ENCODE assay signal across 1 cellular context in the genomic region with DNA sequence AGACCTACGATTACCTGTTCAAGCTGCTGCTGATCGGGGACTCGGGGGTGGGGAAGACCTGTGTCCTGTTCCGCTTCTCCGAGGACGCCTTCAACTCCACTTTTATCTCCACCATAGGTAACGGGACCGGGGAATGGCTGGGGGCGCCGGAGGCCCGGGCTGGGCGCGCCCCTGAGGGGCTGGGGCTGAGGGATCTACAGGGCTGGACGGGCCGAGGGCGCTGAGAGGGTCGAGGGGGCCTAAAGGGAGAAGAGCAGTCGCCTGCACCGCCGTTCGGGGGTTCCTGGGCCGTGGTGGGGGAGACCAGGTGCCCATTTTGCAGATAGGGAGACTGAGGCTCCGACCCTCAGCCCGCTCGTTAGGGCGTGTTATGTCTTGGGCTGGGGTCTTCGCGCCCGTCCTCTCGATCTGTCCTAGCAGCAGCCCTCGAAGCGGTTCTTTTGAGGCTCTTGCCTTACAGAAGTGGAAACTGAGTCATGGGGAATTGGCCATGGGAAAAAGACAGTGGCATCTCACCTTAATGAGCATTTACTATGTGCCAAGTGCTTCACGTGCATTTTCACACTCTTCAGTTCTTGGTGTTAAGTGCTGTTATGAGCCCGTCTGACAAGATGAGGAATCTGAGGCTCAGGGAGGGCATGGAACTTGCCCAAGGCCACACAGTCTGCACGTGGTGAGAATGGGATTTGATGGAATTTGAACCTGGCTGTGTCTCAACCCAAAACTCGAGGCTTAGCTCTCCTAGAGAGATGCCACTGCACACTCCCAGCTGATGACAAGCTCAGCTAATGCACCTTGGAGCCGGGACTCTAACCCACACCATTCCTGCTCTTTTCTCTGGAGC.
TF ChIP-seq lines count a peak whose summit lies in the region.

No MANE protein-coding gene starts in this region.

TF ChIP-seq in HEK293, 187 proteins besides CTCF, POLR2A, EP300 and RAD21 (continued from another document and continues in another):
- TF ChIP-seq, protein P1, sequence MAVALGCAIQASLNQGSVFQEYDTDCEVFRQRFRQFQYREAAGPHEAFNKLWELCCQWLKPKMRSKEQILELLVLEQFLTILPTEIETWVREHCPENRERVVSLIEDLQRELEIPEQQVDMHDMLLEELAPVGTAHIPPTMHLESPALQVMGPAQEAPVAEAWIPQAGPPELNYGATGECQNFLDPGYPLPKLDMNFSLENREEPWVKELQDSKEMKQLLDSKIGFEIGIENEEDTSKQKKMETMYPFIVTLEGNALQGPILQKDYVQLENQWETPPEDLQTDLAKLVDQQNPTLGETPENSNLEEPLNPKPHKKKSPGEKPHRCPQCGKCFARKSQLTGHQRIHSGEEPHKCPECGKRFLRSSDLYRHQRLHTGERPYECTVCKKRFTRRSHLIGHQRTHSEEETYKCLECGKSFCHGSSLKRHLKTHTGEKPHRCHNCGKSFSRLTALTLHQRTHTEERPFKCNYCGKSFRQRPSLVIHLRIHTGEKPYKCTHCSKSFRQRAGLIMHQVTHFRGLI (tag by site-specific recombination; IDR thresholded peaks at IDR 0.05), result no peak
- TF ChIP-seq ZNF548 (tag by site-specific recombination; IDR thresholded peaks at IDR 0.05) (no peak), ZNF211 (tag by site-specific recombination; IDR thresholded peaks at IDR 0.05; ENCODE audit: low read depth) (no peak), ZNF843 (tag by site-specific recombination; IDR thresholded peaks at IDR 0.05) (0 out of 2 replicates have a peak, but pooled peaks have one; percentile 27), YY1 (tag by site-specific recombination; IDR thresholded peaks at IDR 0.05) (peak; percentile 76), ZEB2 (tag by site-specific recombination; IDR thresholded peaks at IDR 0.05) (peak; percentile 30; the same call in 1 of the 2 replicates), ZSCAN23 (tag by site-specific recombination; IDR thresholded peaks at IDR 0.05) (0 out of 2 replicates have a peak, but pooled peaks have one; percentile 67), ZNF791 (tag by site-specific recombination; IDR thresholded peaks at IDR 0.05) (no peak), ZNF664 (tag by site-specific recombination; IDR thresholded peaks at IDR 0.05) (peak; percentile 96), ZNF335 (tag by site-specific recombination; conservative IDR thresholded peaks at IDR 0.05) (peak; percentile 38; the same call in 1 of the 2 replicates), KLF7 (tag by site-specific recombination; IDR thresholded peaks at IDR 0.05; ENCODE audit: borderline replicate concordance) (0 out of 2 replicates have a peak, but pooled peaks have one; percentile 33), ZNF121 (tag by site-specific recombination; IDR thresholded peaks at IDR 0.05) (peak; percentile 39; the same call in 1 of the 2 replicates), ZNF792 (tag by site-specific recombination; IDR thresholded peaks at IDR 0.05) (0 out of 2 replicates have a peak, but pooled peaks have one; percentile 33), ZNF521 (tag by site-specific recombination; IDR thresholded peaks at IDR 0.05) (no peak), ZIC2 (tag by site-specific recombination; IDR thresholded peaks at IDR 0.05) (no peak), ZNF266 (tag by site-specific recombination; IDR thresholded peaks at IDR 0.05; ENCODE audit: low read depth) (no peak), ZFP37 (tag by site-specific recombination; IDR thresholded peaks at IDR 0.05) (peak; percentile 62; the same call in 1 of the 2 replicates), ZBTB21 (tag by site-specific recombination; IDR thresholded peaks at IDR 0.05) (0 out of 2 replicates have a peak, but pooled peaks have one; percentile 28), ZXDB (tag by site-specific recombination; IDR thresholded peaks at IDR 0.05) (peak; percentile 12; the same call in 1 of the 2 replicates), ZNF146 (tag by site-specific recombination; IDR thresholded peaks at IDR 0.05) (0 out of 2 replicates have a peak, but pooled peaks have one; percentile 8)
- TF ChIP-seq, protein P2, sequence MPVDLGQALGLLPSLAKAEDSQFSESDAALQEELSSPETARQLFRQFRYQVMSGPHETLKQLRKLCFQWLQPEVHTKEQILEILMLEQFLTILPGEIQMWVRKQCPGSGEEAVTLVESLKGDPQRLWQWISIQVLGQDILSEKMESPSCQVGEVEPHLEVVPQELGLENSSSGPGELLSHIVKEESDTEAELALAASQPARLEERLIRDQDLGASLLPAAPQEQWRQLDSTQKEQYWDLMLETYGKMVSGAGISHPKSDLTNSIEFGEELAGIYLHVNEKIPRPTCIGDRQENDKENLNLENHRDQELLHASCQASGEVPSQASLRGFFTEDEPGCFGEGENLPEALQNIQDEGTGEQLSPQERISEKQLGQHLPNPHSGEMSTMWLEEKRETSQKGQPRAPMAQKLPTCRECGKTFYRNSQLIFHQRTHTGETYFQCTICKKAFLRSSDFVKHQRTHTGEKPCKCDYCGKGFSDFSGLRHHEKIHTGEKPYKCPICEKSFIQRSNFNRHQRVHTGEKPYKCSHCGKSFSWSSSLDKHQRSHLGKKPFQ (tag by site-specific recombination; IDR thresholded peaks at IDR 0.05), result no peak
- TF ChIP-seq, protein P3, sequence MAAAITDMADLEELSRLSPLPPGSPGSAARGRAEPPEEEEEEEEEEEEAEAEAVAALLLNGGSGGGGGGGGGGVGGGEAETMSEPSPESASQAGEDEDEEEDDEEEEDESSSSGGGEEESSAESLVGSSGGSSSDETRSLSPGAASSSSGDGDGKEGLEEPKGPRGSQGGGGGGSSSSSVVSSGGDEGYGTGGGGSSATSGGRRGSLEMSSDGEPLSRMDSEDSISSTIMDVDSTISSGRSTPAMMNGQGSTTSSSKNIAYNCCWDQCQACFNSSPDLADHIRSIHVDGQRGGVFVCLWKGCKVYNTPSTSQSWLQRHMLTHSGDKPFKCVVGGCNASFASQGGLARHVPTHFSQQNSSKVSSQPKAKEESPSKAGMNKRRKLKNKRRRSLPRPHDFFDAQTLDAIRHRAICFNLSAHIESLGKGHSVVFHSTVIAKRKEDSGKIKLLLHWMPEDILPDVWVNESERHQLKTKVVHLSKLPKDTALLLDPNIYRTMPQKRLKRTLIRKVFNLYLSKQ (tag by site-specific recombination; IDR thresholded peaks at IDR 0.05; ENCODE audit: borderline replicate concordance), result no peak
- TF ChIP-seq, protein P4, sequence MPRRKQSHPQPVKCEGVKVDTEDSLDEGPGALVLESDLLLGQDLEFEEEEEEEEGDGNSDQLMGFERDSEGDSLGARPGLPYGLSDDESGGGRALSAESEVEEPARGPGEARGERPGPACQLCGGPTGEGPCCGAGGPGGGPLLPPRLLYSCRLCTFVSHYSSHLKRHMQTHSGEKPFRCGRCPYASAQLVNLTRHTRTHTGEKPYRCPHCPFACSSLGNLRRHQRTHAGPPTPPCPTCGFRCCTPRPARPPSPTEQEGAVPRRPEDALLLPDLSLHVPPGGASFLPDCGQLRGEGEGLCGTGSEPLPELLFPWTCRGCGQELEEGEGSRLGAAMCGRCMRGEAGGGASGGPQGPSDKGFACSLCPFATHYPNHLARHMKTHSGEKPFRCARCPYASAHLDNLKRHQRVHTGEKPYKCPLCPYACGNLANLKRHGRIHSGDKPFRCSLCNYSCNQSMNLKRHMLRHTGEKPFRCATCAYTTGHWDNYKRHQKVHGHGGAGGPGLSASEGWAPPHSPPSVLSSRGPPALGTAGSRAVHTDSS (tag by site-specific recombination; IDR thresholded peaks at IDR 0.05), result no peak
- TF ChIP-seq, protein P5, sequence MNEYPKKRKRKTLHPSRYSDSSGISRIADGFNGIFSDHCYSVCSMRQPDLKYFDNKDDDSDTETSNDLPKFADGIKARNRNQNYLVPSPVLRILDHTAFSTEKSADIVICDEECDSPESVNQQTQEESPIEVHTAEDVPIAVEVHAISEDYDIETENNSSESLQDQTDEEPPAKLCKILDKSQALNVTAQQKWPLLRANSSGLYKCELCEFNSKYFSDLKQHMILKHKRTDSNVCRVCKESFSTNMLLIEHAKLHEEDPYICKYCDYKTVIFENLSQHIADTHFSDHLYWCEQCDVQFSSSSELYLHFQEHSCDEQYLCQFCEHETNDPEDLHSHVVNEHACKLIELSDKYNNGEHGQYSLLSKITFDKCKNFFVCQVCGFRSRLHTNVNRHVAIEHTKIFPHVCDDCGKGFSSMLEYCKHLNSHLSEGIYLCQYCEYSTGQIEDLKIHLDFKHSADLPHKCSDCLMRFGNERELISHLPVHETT (tag by site-specific recombination; IDR thresholded peaks at IDR 0.05), result 0 out of 2 replicates have a peak, but pooled peaks have one; percentile 61
- TF ChIP-seq, protein P6, sequence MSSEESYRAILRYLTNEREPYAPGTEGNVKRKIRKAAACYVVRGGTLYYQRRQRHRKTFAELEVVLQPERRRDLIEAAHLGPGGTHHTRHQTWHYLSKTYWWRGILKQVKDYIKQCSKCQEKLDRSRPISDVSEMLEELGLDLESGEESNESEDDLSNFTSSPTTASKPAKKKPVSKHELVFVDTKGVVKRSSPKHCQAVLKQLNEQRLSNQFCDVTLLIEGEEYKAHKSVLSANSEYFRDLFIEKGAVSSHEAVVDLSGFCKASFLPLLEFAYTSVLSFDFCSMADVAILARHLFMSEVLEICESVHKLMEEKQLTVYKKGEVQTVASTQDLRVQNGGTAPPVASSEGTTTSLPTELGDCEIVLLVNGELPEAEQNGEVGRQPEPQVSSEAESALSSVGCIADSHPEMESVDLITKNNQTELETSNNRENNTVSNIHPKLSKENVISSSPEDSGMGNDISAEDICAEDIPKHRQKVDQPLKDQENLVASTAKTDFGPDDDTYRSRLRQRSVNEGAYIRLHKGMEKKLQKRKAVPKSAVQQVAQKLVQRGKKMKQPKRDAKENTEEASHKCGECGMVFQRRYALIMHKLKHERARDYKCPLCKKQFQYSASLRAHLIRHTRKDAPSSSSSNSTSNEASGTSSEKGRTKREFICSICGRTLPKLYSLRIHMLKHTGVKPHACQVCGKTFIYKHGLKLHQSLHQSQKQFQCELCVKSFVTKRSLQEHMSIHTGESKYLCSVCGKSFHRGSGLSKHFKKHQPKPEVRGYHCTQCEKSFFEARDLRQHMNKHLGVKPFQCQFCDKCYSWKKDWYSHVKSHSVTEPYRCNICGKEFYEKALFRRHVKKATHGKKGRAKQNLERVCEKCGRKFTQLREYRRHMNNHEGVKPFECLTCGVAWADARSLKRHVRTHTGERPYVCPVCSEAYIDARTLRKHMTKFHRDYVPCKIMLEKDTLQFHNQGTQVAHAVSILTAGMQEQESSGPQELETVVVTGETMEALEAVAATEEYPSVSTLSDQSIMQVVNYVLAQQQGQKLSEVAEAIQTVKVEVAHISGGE (tag by site-specific recombination; conservative IDR thresholded peaks at IDR 0.05; ENCODE audit: low read depth), result 0 out of 2 replicates have a peak, but pooled peaks have one; percentile 15
- TF ChIP-seq, protein P7, sequence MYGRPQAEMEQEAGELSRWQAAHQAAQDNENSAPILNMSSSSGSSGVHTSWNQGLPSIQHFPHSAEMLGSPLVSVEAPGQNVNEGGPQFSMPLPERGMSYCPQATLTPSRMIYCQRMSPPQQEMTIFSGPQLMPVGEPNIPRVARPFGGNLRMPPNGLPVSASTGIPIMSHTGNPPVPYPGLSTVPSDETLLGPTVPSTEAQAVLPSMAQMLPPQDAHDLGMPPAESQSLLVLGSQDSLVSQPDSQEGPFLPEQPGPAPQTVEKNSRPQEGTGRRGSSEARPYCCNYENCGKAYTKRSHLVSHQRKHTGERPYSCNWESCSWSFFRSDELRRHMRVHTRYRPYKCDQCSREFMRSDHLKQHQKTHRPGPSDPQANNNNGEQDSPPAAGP (tag by site-specific recombination; IDR thresholded peaks at IDR 0.05), result peak; percentile 38; the same call in 1 of the 2 replicates
- TF ChIP-seq, protein P8, sequence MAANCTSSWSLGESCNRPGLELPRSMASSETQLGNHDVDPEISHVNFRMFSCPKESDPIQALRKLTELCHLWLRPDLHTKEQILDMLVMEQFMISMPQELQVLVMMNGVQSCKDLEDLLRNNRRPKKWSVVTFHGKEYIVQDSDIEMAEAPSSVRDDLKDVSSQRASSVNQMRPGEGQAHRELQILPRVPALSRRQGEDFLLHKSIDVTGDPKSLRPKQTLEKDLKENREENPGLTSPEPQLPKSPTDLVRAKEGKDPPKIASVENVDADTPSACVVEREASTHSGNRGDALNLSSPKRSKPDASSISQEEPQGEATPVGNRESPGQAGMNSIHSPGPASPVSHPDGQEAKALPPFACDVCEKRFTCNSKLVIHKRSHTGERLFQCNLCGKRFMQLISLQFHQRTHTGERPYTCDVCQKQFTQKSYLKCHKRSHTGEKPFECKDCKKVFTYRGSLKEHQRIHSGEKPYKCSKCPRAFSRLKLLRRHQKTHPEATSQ (tag by site-specific recombination; IDR thresholded peaks at IDR 0.05), result 0 out of 2 replicates have a peak, but pooled peaks have one; percentile 60
- TF ChIP-seq, protein P9, sequence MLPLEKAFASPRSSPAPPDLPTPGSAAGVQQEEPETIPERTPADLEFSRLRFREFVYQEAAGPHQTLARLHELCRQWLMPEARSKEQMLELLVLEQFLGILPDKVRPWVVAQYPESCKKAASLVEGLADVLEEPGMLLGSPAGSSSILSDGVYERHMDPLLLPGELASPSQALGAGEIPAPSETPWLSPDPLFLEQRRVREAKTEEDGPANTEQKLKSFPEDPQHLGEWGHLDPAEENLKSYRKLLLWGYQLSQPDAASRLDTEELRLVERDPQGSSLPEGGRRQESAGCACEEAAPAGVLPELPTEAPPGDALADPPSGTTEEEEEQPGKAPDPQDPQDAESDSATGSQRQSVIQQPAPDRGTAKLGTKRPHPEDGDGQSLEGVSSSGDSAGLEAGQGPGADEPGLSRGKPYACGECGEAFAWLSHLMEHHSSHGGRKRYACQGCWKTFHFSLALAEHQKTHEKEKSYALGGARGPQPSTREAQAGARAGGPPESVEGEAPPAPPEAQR (tag by site-specific recombination; IDR thresholded peaks at IDR 0.05), result 0 out of 2 replicates have a peak, but pooled peaks have one; percentile 28
